Comparison of ENCODE assay signal across 8 cellular contexts in the genomic region with DNA sequence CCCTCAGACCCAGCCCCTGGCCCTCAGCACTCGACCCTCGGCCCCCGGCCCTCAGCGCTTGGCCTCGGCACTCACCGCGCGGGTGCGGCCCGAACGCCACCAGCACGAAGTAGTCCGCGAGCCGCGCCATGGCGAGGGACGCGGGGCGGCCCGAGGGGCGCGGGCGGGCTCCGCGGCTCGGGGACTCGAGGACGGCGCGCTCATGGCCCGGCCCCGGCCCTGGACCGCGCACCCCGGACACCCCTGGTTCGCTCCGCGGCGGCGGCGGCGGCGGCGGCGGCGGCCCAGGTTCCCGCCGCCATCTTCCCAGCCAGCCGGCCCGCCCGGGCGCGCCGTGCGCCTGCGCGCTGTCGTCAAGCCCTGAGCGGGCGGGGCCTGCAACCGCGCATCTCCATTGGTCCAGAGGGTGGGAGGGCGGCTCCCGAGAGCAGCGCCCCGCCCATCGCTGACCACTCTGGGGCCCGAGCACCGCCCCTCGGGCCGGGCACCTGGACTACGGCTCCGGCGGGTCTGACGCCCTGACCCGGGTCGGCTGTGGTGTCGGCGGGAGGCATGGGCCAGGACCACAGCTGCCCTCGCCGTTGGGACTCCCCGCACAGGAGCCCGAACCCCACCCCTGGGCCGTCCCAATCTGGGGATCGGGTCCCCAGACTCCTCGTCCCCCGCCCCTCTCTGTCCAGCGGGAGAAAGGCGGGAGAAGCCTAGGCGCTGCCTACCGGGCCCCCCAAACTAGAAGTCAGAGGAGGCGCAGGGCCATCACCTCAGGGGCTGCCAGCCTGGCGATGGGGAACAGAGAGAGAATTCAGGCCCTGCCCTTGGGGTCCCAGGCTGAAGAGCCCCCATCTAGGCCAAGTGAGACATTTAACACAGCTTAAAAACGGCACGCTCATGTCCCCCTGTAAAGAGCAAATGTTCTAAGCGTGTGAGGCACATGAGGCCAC. TPM values are rescaled to one million over a fixed set of nuclear protein-coding genes. Genes with fewer than 3 reads are reported as not detected.
DNase-seq lines count a peak whose midpoint lies in the region; ATAC-seq and TF ChIP-seq lines count a peak whose summit lies in the region.

SBF1 (minus strand) TSS at position 325 of the 941 bp plus-strand sequence; CDS start at position 130, 195 bp downstream.

- H3K4me1 ChIP-seq in NT2/D1 (ENCODE audit: insufficient read depth, insufficient read length) (peaks cover 20% of the 10 kb centered on the region), endocrine pancreas (ENCODE audit: control insufficient read depth, insufficient read depth, low read length) (no peaks in the 10 kb centered on the region), mesenchymal stem cell (ENCODE audit: control insufficient read depth, insufficient read depth, low read depth, low read length) (peaks cover 45% of the 10 kb centered on the region)

- H3K4me2 ChIP-seq in mesenchymal stem cell (ENCODE audit: low read length, poor library complexity, severe bottlenecking), result peak within 1 kb of the TSS; percentile 89

- peak; percentile 88 for DNase-seq in HK-2 (ENCODE audit: unreplicated experiment)
- DNase-seq in NT2/D1 (ENCODE audit: low read depth, low spot score), result peak; percentile 60
- DNase-seq in activated CD8-positive, alpha-beta memory T cell treated with anti-CD3 and anti-CD28 coated beads, Interleukin-2, amount 50 U/mL, for 24 hours (ENCODE audit: extremely low read depth), result peak; percentile 69
- DNase-seq in mesenchymal stem cell, result peak; percentile 90
- peak; percentile 79 for DNase-seq in stimulated activated CD8-positive, alpha-beta memory T cell treated with anti-CD3 and anti-CD28 coated beads, Interleukin-12 subunit alpha, Interleukin-12 subunit beta, amount 100 ng/mL, for 1 hour (ENCODE audit: low read depth)

- H3K4ac ChIP-seq in mesenchymal stem cell (ENCODE audit: low read depth in 1 of 2, low read length in 2 of 2), result peak within 1 kb of the TSS; percentile 58 to 62

- H2AFZ ChIP-seq in mesenchymal stem cell (ENCODE audit: low read depth, low read length), result peak within 1 kb of the TSS; percentile 57

- H3K27me3 ChIP-seq in NT2/D1 (ENCODE audit: insufficient read depth, insufficient read length) (peaks cover 9% of the 10 kb centered on the region), endocrine pancreas (ENCODE audit: control insufficient read depth, insufficient read depth, low read length) (no peaks in the 10 kb centered on the region), mesenchymal stem cell (ENCODE audit: control insufficient read depth in 1 of 2, insufficient read depth in 1 of 2, low read length in 2 of 2) (peaks cover 5 to 8% of the 10 kb centered on the region in 2 experiments)

- H2BK120ac ChIP-seq in mesenchymal stem cell (ENCODE audit: low read depth, low read length), result peak within 1 kb of the TSS; percentile 35

- H3K14ac ChIP-seq in mesenchymal stem cell (ENCODE audit: low read length in 2 of 2), result peak within 1 kb of the TSS in 1 of 2 experiments; percentile 82

- H3K27ac ChIP-seq in C4-2B (peak within 1 kb of the TSS; percentile 73), mesenchymal stem cell (ENCODE audit: low read length, poor library complexity, severe bottlenecking) (peak within 1 kb of the TSS; percentile 8)

- peak within 1 kb of the TSS; percentile 24 to 88 for H3K18ac ChIP-seq in mesenchymal stem cell (ENCODE audit: low read depth in 1 of 2, low read length in 2 of 2)

- H3K36me3 ChIP-seq in NT2/D1 (ENCODE audit: insufficient read depth, insufficient read length, low read length), result peaks cover 13% of the 10 kb centered on the region
- no peaks in the 10 kb centered on the region for H3K36me3 ChIP-seq in endocrine pancreas (ENCODE audit: control insufficient read depth, insufficient read depth, low read length)
- peaks cover 0 to 25% of the 10 kb centered on the region in 2 experiments for H3K36me3 ChIP-seq in mesenchymal stem cell (ENCODE audit: control insufficient read depth in 1 of 2, insufficient read depth in 2 of 2, low read depth in 1 of 2, low read length in 2 of 2)

- H3K9me3 ChIP-seq in NT2/D1 (ENCODE audit: insufficient read depth, low read length) (no peaks in the 10 kb centered on the region), endocrine pancreas (ENCODE audit: control insufficient read depth, low read length) (no peaks in the 10 kb centered on the region), mesenchymal stem cell (ENCODE audit: control insufficient read depth, low read length) (no peaks in the 10 kb centered on the region)

- peak within 1 kb of the TSS; percentile 4 for H2BK15ac ChIP-seq in mesenchymal stem cell (ENCODE audit: low read depth, poor library complexity, severe bottlenecking)

- H3K9ac ChIP-seq in NT2/D1 (ENCODE audit: insufficient read length, low read depth) (peak within 1 kb of the TSS; percentile 83), endocrine pancreas (ENCODE audit: control insufficient read depth, insufficient read depth, low read length) (peak within 1 kb of the TSS; percentile 66), mesenchymal stem cell (ENCODE audit: low read length) (peak within 1 kb of the TSS; percentile 88)

- no peak within 1 kb of the TSS for H2BK5ac ChIP-seq in mesenchymal stem cell (ENCODE audit: low read depth, low read length, poor library complexity, severe bottlenecking)

- H4K8ac ChIP-seq in mesenchymal stem cell (ENCODE audit: low read length), result peak within 1 kb of the TSS; percentile 74

- peak within 1 kb of the TSS; percentile 47 for H2AK5ac ChIP-seq in mesenchymal stem cell (ENCODE audit: low read length, severe bottlenecking)

- H3K4me3 ChIP-seq in NT2/D1 (ENCODE audit: insufficient read length, low read depth) (peak within 1 kb of the TSS; percentile 59), endocrine pancreas (ENCODE audit: control insufficient read depth, insufficient read depth, low read length) (peak within 1 kb of the TSS; percentile 14), mesenchymal stem cell (ENCODE audit: insufficient read depth in 1 of 2, low read depth in 1 of 2, low read length in 2 of 2) (peak within 1 kb of the TSS; percentile 85 to 91)

- peak within 1 kb of the TSS in 1 of 2 experiments; percentile 22 for H2BK12ac ChIP-seq in mesenchymal stem cell (ENCODE audit: low read length in 2 of 2)

- peak; percentile 87 for ATAC-seq in GM19372 (IDR thresholded peaks at IDR 0.05; ENCODE audit: low read depth, unreplicated experiment)

- H3K79me1 ChIP-seq in mesenchymal stem cell (replicated peaks; ENCODE audit: low read length, poor library complexity, severe bottlenecking), result no peaks in the 10 kb centered on the region

- H3K23ac ChIP-seq in mesenchymal stem cell (ENCODE audit: low read length in 2 of 2), result no peak within 1 kb of the TSS

- TF ChIP-seq CTCF in C4-2B (conservative IDR thresholded peaks at IDR 0.05), result no peak

- 5% methylated on average over 81 of the region's 97 CpGs for WGBS in mesenchymal stem cell

- H4K91ac ChIP-seq in mesenchymal stem cell (ENCODE audit: low read length), result peak within 1 kb of the TSS; percentile 54

RNA-seq across cellular contexts. Expression of gene SBF1, which starts in this region (rescaled TPM):
- 23.9 TPM for polyA plus RNA-seq in mesenchymal stem cell (2013, experiment 1 of 2)
- polyA plus RNA-seq in mesenchymal stem cell (2013, experiment 2 of 2), result 22.7 TPM

Comparison
In these comparisons a context has a peak if more than half of its experiments do, and no peak if none do; other contexts are left out.
1. Peak in every context shown above with its lines: DNase-seq, ATAC-seq, H3K4me3 ChIP-seq and H3K27ac ChIP-seq.
2. H3K4me3 ChIP-seq: peak in every context shown above with its lines; median percentile 88 in mesenchymal stem cell; 59 in NT2/D1; 14 in endocrine pancreas.